ENCODE assay signal across 8 cellular contexts in genomic region chr3:50612234-50612972, GRCh38. TPM values are rescaled to one million over a fixed set of nuclear protein-coding genes. Genes with fewer than 3 reads are reported as not detected.
DNase-seq lines count a peak whose midpoint lies in the region; TF ChIP-seq lines count a peak whose summit lies in the region.

No MANE protein-coding gene starts in this region.

- H3K27ac Mint-ChIP-seq in brain, result peak overlapping the region; percentile 13 to 89 (median 87)

- peak in 74 of 76 experiments; percentile 40 to 92 (median 78) for DNase-seq in HUDEP-2 (lab: John Stamatoyannopoulos, UW; ENCODE audit: unreplicated experiment in 76 of 76)
- no peak for DNase-seq in iPS-NIHi11 (ENCODE audit: low spot score)
- DNase-seq in effector CD8-positive, alpha-beta T cell (lab: John Stamatoyannopoulos, UW), result no peak
- no peak for DNase-seq in AML-193 (lab: John Stamatoyannopoulos, UW)
- no peak for DNase-seq in nucleus accumbens (lab: John Stamatoyannopoulos, UW)

- H3K27me3 Mint-ChIP-seq in brain, result peaks cover 15% of the 10 kb centered on the region

- peak overlapping the region; percentile 81 to 94 for H3K9ac ChIP-seq in mucosa of rectum (ENCODE audit: low read depth in 1 of 2, low read length in 2 of 2)

- no peaks in the 10 kb centered on the region for H3K27me3 ChIP-seq in mucosa of rectum (ENCODE audit: control insufficient read depth in 2 of 2, insufficient read depth in 2 of 2, low read length in 2 of 2)

- H3K36me3 ChIP-seq in mucosa of rectum (ENCODE audit: control insufficient read depth in 2 of 2, insufficient read depth in 2 of 2, low read length in 2 of 2), result peaks cover 10 to 15% of the 10 kb centered on the region in 2 donors

- H3K9me3 Mint-ChIP-seq in brain, result peaks cover 0 to 5% (median 0%) of the 10 kb centered on the region in 5 experiments

- H3K4me1 ChIP-seq in mucosa of rectum (ENCODE audit: control insufficient read depth in 2 of 2, insufficient read depth in 2 of 2, low read length in 2 of 2), result peaks cover 42 to 44% of the 10 kb centered on the region in 2 donors

- peak overlapping the region; percentile 87 to 93 (median 90) for H3K4me3 Mint-ChIP-seq in brain

- no peak for TF ChIP-seq CTCF in brain (conservative IDR thresholded peaks at IDR 0.05)

- H3K4me3 ChIP-seq in GM08714 (ENCODE audit: low read length) (peak overlapping the region; percentile 71; the same call in 1 of the 2 replicates), mucosa of rectum (ENCODE audit: low read length in 2 of 2) (peak overlapping the region; percentile 74 to 89)

- H3K4me1 Mint-ChIP-seq in brain, result peaks cover 50% of the 10 kb centered on the region

- H3K27ac ChIP-seq in mucosa of rectum (ENCODE audit: low read depth in 2 of 2, low read length in 2 of 2), result peak overlapping the region; percentile 96 to 97

- no peaks in the 10 kb centered on the region for H3K36me3 Mint-ChIP-seq in brain

- no peaks in the 10 kb centered on the region for H3K9me3 ChIP-seq in mucosa of rectum (ENCODE audit: control insufficient read depth in 2 of 2, low read length in 2 of 2)

RNA-seq across cellular contexts. Expression of gene CISH, which starts 0.8 kb away (rescaled TPM):
- 2.2 TPM for polyA plus RNA-seq in brain (ENCODE audit: insufficient read depth, low read depth, low replicate concordance)

RNA-seq across cellular contexts. Expression of gene MAPKAPK3, which starts 4.5 kb away (rescaled TPM):
- 11.5 TPM for polyA plus RNA-seq in brain (ENCODE audit: insufficient read depth, low read depth, low replicate concordance)

RNA-seq across cellular contexts. Expression of gene HEMK1, which starts 43.1 kb away (rescaled TPM):
- 12.9 TPM for polyA plus RNA-seq in brain (ENCODE audit: insufficient read depth, low read depth, low replicate concordance)

RNA-seq across cellular contexts. Expression of gene C3orf18, which starts 44.9 kb away (rescaled TPM):
- polyA plus RNA-seq in brain (ENCODE audit: insufficient read depth, low read depth, low replicate concordance), result 13.4 TPM

Comparison
In these comparisons a context has a peak if more than half of its experiments do, and no peak if none do; other contexts are left out.
1. DNase-seq: peak in HUDEP-2 (74 of 76); none in iPS-NIHi11 (single experiment), effector CD8-positive, alpha-beta T cell (single experiment), AML-193 (0 of 2) and nucleus accumbens (0 of 56).